9 cellular contexts compared by ENCODE assay signal in the genomic region with DNA sequence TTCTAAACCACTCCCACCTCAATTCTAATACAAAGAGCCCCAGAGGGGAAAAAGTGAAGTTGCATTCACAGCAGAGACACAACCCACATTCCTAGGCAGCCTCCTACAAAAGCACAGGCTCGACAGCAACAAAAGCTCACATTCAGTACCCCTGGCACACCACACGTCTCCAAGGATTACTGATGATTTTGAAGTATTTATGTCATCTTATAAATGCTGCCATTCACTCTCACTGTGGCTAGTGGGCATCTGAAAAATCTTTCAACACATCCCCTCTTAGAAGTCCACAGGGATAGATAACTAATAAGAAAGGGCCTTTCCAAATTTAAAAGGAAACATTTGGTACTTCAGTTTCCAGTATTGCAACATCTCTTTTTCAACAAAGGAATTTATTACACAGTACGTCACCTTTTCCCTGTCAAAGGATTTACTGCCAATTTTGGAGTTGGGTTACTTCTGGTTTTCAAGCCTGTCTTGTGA.
DNase-seq lines count a peak whose midpoint lies in the region; ATAC-seq, FAIRE-seq and TF ChIP-seq lines count a peak whose summit lies in the region.
"Had no signal": no experiment of that assay in that cellular context is flagged by ENCODE, and none has a peak within 500 bp of the region (broad histone marks: within the 10 kb centered on the region; RNA-seq: fewer than 3 reads in every experiment).

No MANE protein-coding gene starts in this region.

- H3K27ac ChIP-seq in SJCRH30 (no peak overlapping the region), heart left ventricle (peak overlapping the region in 2 of 12 donors; percentile 4 to 50), psoas muscle (no peak overlapping the region)

- H3K4me3 ChIP-seq in SJCRH30 = no peak overlapping the region
- H3K4me3 ChIP-seq in heart left ventricle = no peak overlapping the region
- no peak overlapping the region for H3K4me3 ChIP-seq in psoas muscle

- H3K36me3 ChIP-seq in SJCRH30 = no peaks in the 10 kb centered on the region
- H3K36me3 ChIP-seq in heart left ventricle = no peaks in the 10 kb centered on the region
- no peaks in the 10 kb centered on the region for H3K36me3 ChIP-seq in psoas muscle (ENCODE audit: insufficient read depth in 1 of 2, low read depth in 1 of 2)

- H3K4me1 ChIP-seq in SJCRH30 (no peaks in the 10 kb centered on the region), heart left ventricle (peaks cover 0 to 20% (median 5%) of the 10 kb centered on the region in 12 donors), psoas muscle (peaks cover 14% of the 10 kb centered on the region)

- no peaks in the 10 kb centered on the region for H3K9me3 Mint-ChIP-seq in activated T-cell treated with anti-CD3 and anti-CD28 coated beads, Interleukin-2, amount 50 U/mL, for 24 hours
- H3K9me3 Mint-ChIP-seq: dendritic cell treated with granulocyte-macrophage colony-stimulating factor and Interleukin-4, amounts not matched to agents 40 ng/mL and 50 ng/mL, for 4 days had no signal

- H3K27ac Mint-ChIP-seq in activated T-cell treated with anti-CD3 and anti-CD28 coated beads, Interleukin-2, amount 50 U/mL, for 24 hours = no peak overlapping the region
- H3K27ac Mint-ChIP-seq: dendritic cell treated with granulocyte-macrophage colony-stimulating factor and Interleukin-4, amounts not matched to agents 40 ng/mL and 50 ng/mL, for 4 days had no signal

- no peaks in the 10 kb centered on the region for H3K9me3 ChIP-seq in SJCRH30 (replicated peaks)
- H3K9me3 ChIP-seq in heart left ventricle = peaks cover 0 to 3% (median 0%) of the 10 kb centered on the region in 12 donors
- H3K9me3 ChIP-seq in psoas muscle = no peaks in the 10 kb centered on the region

- no peaks in the 10 kb centered on the region for H3K27me3 ChIP-seq in SJCRH30
- no peaks in the 10 kb centered on the region for H3K27me3 ChIP-seq in heart left ventricle
- H3K27me3 ChIP-seq in psoas muscle (ENCODE audit: insufficient read depth in 3 of 3, low read length in 2 of 3) = no peaks in the 10 kb centered on the region

- ATAC-seq in heart left ventricle (peak; percentile 55 to 94 (median 72)), psoas muscle (peak; percentile 25 to 83 (median 70))

- intact Hi-C loops in heart left ventricle (cut with DNase I) = no loop called here
- intact Hi-C loops in psoas muscle (cut with DNase I) = no loop called here

- peak; percentile 13 for DNase-seq in ELR (ENCODE audit: low read depth)
- peak; percentile 2 to 4 for DNase-seq in SJCRH30
- peak in 2 of 5 donors; percentile 23 to 35 for DNase-seq in heart left ventricle
- DNase-seq in psoas muscle = peak in 1 of 2 donors; percentile 21
- DNase-seq in frontal cortex (ENCODE audit: low spot score in 2 of 2) = no peak
- no peak for DNase-seq in activated T-cell treated with anti-CD3 and anti-CD28 coated beads, Interleukin-2, amount 50 U/mL, for 24 hours
- DNase-seq in NCI-H446 treated with DMSO at 0.1 percent for 48 hours (lab: John Stamatoyannopoulos, UW) = no peak
- DNase-seq in DMS53 (lab: John Stamatoyannopoulos, UW) = no peak

- WGBS in heart left ventricle, 4 donors = 29 to 45% (median 40%) methylated on average over 3 of the region's 3 CpGs
- 8 to 12% (median 9%) methylated on average over 3 of the region's 3 CpGs for WGBS in psoas muscle, 3 donors

- H3K27me3 Mint-ChIP-seq in activated T-cell treated with anti-CD3 and anti-CD28 coated beads, Interleukin-2, amount 50 U/mL, for 24 hours = no peaks in the 10 kb centered on the region
- H3K27me3 Mint-ChIP-seq: dendritic cell treated with granulocyte-macrophage colony-stimulating factor and Interleukin-4, amounts not matched to agents 40 ng/mL and 50 ng/mL, for 4 days had no signal

- no peak overlapping the region for H3K4me3 Mint-ChIP-seq in activated T-cell treated with anti-CD3 and anti-CD28 coated beads, Interleukin-2, amount 50 U/mL, for 24 hours
- H3K4me3 Mint-ChIP-seq: dendritic cell treated with granulocyte-macrophage colony-stimulating factor and Interleukin-4, amounts not matched to agents 40 ng/mL and 50 ng/mL, for 4 days had no signal

- TF ChIP-seq CTCF in heart left ventricle (IDR thresholded peaks at IDR 0.05) (no peak), psoas muscle (IDR thresholded peaks at IDR 0.05) (peak; percentile 7)

- no peak for FAIRE-seq in frontal cortex (lab: Jason Lieb, UNC)

- H3K36me3 Mint-ChIP-seq in activated T-cell treated with anti-CD3 and anti-CD28 coated beads, Interleukin-2, amount 50 U/mL, for 24 hours (ENCODE audit: low read depth) = peaks cover 22% of the 10 kb centered on the region

- H3K4me1 Mint-ChIP-seq in activated T-cell treated with anti-CD3 and anti-CD28 coated beads, Interleukin-2, amount 50 U/mL, for 24 hours (ENCODE audit: low read depth) = no peaks in the 10 kb centered on the region

- TF ChIP-seq POLR2A in heart left ventricle (IDR thresholded peaks at IDR 0.05) = no peak

Comparison
In these comparisons a context has a peak if more than half of its experiments do, and no peak if none do; other contexts are left out.
1. DNase-seq: peak in ELR (single experiment) and SJCRH30 (2 of 2); none in frontal cortex (0 of 2), activated T-cell treated with anti-CD3 and anti-CD28 coated beads, Interleukin-2, amount 50 U/mL, for 24 hours (single experiment), NCI-H446 treated with DMSO at 0.1 percent for 48 hours (single experiment) and DMS53 (single experiment).